ENCODE assay signal across 17 cellular contexts in genomic region chr6:41757931-41758640, GRCh38. TPM values are rescaled to one million over a fixed set of nuclear protein-coding genes. Genes with fewer than 3 reads are reported as not detected.
DNase-seq lines count a peak whose midpoint lies in the region; ATAC-seq and TF ChIP-seq lines count a peak whose summit lies in the region.
"Had no signal": no experiment of that assay in that cellular context is flagged by ENCODE, and none has a peak within 500 bp of the region (broad histone marks: within the 10 kb centered on the region; RNA-seq: fewer than 3 reads in every experiment).

No MANE protein-coding gene starts in this region.

- ATAC-seq in upper lobe of right lung = peak; percentile 21
- ATAC-seq: activated naive CD8-positive, alpha-beta T cell treated with anti-CD3 and anti-CD28 coated beads, Interleukin-2, amount 50 U/mL, for 24 hours; CD8-positive, alpha-beta T cell had no signal

- no peak for TF ChIP-seq CTCF in upper lobe of right lung (IDR thresholded peaks at IDR 0.05)

- intact Hi-C loops in upper lobe of right lung (cut with DNase I) = no loop called here

- no peak overlapping the region for H3K4me3 ChIP-seq in upper lobe of right lung
- H3K4me3 ChIP-seq: SJCRH30, spleen had no signal

- H3K9me3 ChIP-seq in upper lobe of right lung = no peaks in the 10 kb centered on the region
- H3K9me3 ChIP-seq: SJCRH30, spleen had no signal

- H3K27me3 ChIP-seq in upper lobe of right lung = no peaks in the 10 kb centered on the region
- H3K27me3 ChIP-seq: SJCRH30 had no signal

- DNase-seq in stimulated activated CD4-positive, alpha-beta T cell treated with anti-CD3 and anti-CD28 coated beads, Interleukin-2, amount 100 ng/mL, for 4 hours (ENCODE audit: low read depth) = peak; percentile 27
- DNase-seq in stimulated activated CD4-positive, alpha-beta T cell treated with anti-CD3 and anti-CD28 coated beads, Interleukin-12 subunit alpha, Interleukin-12 subunit beta, amount 100 ng/mL, for 4 hours = no peak
- DNase-seq in upper lobe of right lung (no peak), COLO829 (ENCODE audit: low spot score) (no peak)
- DNase-seq: activated CD4-positive, alpha-beta T cell treated with anti-CD3 and anti-CD28 coated beads, Interleukin-2, amount 10 ng/mL, durations not matched to agents 7 days and 5 days; activated naive CD8-positive, alpha-beta T cell treated with anti-CD3 and anti-CD28 coated beads, Interleukin-2, amount 50 U/mL, for 24 hours; activated T-cell treated with anti-CD3 and anti-CD28 coated beads, Interleukin-2, amount 50 U/mL, for 48 hours; CD8-positive, alpha-beta T cell; NCI-H1436; NCI-H2227 treated with DMSO at 0.1 percent for 48 hours; spleen; substantia nigra had no signal

- H3K36me3 ChIP-seq in upper lobe of right lung = no peaks in the 10 kb centered on the region
- H3K36me3 ChIP-seq: SJCRH30, spleen had no signal

- no peaks in the 10 kb centered on the region for H3K4me1 ChIP-seq in upper lobe of right lung
- H3K4me1 ChIP-seq: parathyroid adenoma, spleen had no signal

- H3K27ac ChIP-seq in upper lobe of right lung = no peak overlapping the region
- H3K27ac ChIP-seq: parathyroid adenoma, SJCRH30, spleen had no signal

RNA-seq across cellular contexts. Expression of gene PGC, which starts 10.9 kb away (rescaled TPM):
- total RNA-seq in upper lobe of right lung = 1,050 TPM
- total RNA-seq: A673; activated CD4-positive, alpha-beta T cell treated with anti-CD3 and anti-CD28 coated beads, Interleukin-2, amount 10 ng/mL, durations not matched to agents 7 days and 5 days; CD8-positive, alpha-beta T cell; endothelial cell of umbilical vein; LHCN-M2; SJCRH30; spleen had no signal

RNA-seq across cellular contexts. Expression of gene FRS3, which starts 21.6 kb away (rescaled TPM):
- total RNA-seq in upper lobe of right lung = 8.5 TPM

RNA-seq across cellular contexts. Expression of gene PRICKLE4, which starts 22.5 kb away (rescaled TPM):
- total RNA-seq in upper lobe of right lung = 14.2 TPM
- total RNA-seq: A673; activated CD4-positive, alpha-beta T cell treated with anti-CD3 and anti-CD28 coated beads, Interleukin-2, amount 10 ng/mL, durations not matched to agents 7 days and 5 days; CD8-positive, alpha-beta T cell had no signal

RNA-seq across cellular contexts. Expression of gene TFEB, which starts 22.7 kb away (rescaled TPM):
- total RNA-seq in upper lobe of right lung = 40.3 TPM

RNA-seq across cellular contexts. Expression of gene TOMM6, which starts 29.4 kb away (rescaled TPM):
- 138 TPM for total RNA-seq in upper lobe of right lung
